ENCODE assay signal across 9 cellular contexts in genomic region chr12:92136021-92136735, GRCh38. TPM values are rescaled to one million over a fixed set of nuclear protein-coding genes. Genes with fewer than 3 reads are reported as not detected.
DNase-seq lines count a peak whose midpoint lies in the region; ATAC-seq and TF ChIP-seq lines count a peak whose summit lies in the region.
"Had no signal": no experiment of that assay in that cellular context is flagged by ENCODE, and none has a peak within 500 bp of the region (broad histone marks: within the 10 kb centered on the region; RNA-seq: fewer than 3 reads in every experiment).

No MANE protein-coding gene starts in this region.

- dilution Hi-C loops in mammary epithelial cell (cut with HindIII; ENCODE audit: low sequenced_read_pairs) = no loop called here

- in situ Hi-C loops in Caki2 (cut with HindIII; ENCODE audit: low pct_unique_long_range_greater_than_20kb, low sequenced_read_pairs) (no loop called here), mammary epithelial cell (cut with MboI; ENCODE audit: low sequenced_read_pairs in 2 of 2) (loop anchor here in 1 of 2 donors (25.0 kb wide), 2 partner anchors 349 to 749 kb away; no protein-coding TSS in a partner anchor), GM13976 (cut with MboI; ENCODE audit: low sequenced_read_pairs, unreplicated experiment) (loop anchor here (10.0 to 25.0 kb wide), 3 partner anchors 321 to 749 kb away; no protein-coding TSS in a partner anchor)

- no peak overlapping the region for H3K4me3 ChIP-seq in mammary epithelial cell (replicated peaks in 1 of 3; ENCODE audit: insufficient read depth in 1 of 3, low read depth in 2 of 3, low read length in 3 of 3)

- H2AFZ ChIP-seq in mammary epithelial cell (ENCODE audit: low read depth, low read length) = no peak overlapping the region

- peaks cover 63% of the 10 kb centered on the region for H3K4me1 ChIP-seq in mammary epithelial cell (ENCODE audit: insufficient read depth, low read length)

- peak overlapping the region; percentile 96 for H3K4me3 Mint-ChIP-seq in natural killer cell treated with Interleukin-12 subunit alpha and Interleukin-12 subunit beta and Interleukin-15 and Interleukin-18, amount 100 ng/mL, for 72 hours

- no peaks in the 10 kb centered on the region for H3K9me3 ChIP-seq in mammary epithelial cell (replicated peaks; ENCODE audit: insufficient read depth, low read length)

- peaks cover 2% of the 10 kb centered on the region for H3K36me3 ChIP-seq in mammary epithelial cell (ENCODE audit: insufficient read depth, low read length)

- peak overlapping the region; percentile 98 for H3K27ac ChIP-seq in mammary epithelial cell (ENCODE audit: insufficient read depth, low read depth, low read length)

- no peaks in the 10 kb centered on the region for H3K27me3 Mint-ChIP-seq in natural killer cell treated with Interleukin-12 subunit alpha and Interleukin-12 subunit beta and Interleukin-15 and Interleukin-18, amount 100 ng/mL, for 72 hours

- TF ChIP-seq CTCF in mammary epithelial cell (conservative IDR thresholded peaks at IDR 0.05 in 1 of 2, IDR thresholded peaks at IDR 0.05 in 1 of 2; ENCODE audit: extremely low read depth in 1 of 2, insufficient read depth in 1 of 2, low read depth in 1 of 2, low read length in 2 of 2) (no peak), GM13976 (IDR thresholded peaks at IDR 0.05; ENCODE audit: borderline replicate concordance, control extremely low read depth, extremely low read depth, insufficient read depth, missing control alignments) (no peak)

- H3K4me2 ChIP-seq in mammary epithelial cell (ENCODE audit: insufficient read depth, low read depth, low read length) = peak overlapping the region; percentile 64

- H3K79me2 ChIP-seq in mammary epithelial cell (ENCODE audit: insufficient read depth, low read length) = peaks cover 96% of the 10 kb centered on the region

- no TSS peak for BruUV-seq in mammary epithelial cell (replicated peaks; lab: Mats Ljungman, UMichigan)

- peaks cover 32% of the 10 kb centered on the region for H3K36me3 Mint-ChIP-seq in natural killer cell treated with Interleukin-12 subunit alpha and Interleukin-12 subunit beta and Interleukin-15 and Interleukin-18, amount 100 ng/mL, for 72 hours

- 87% methylated on average over 9 of the region's 9 CpGs for WGBS in mammary epithelial cell (ENCODE audit: low coverage, missing lambda C conversion rate)

- CTCF ChIA-PET in mammary epithelial cell (lab: Charles Lee; ENCODE audit: low non-redundant PET) = interaction anchor here (0.6 kb wide), 1 partner anchor 754 kb away, joined by 3 read pairs; no protein-coding TSS in a partner anchor

- intact Hi-C loops in mammary epithelial cell (cut with micrococcal nuclease) = loop anchor here (2.0 kb wide), 1 partner anchor 55 kb away; no protein-coding TSS in a partner anchor

- H3K27me3 ChIP-seq in mammary epithelial cell (ENCODE audit: insufficient read depth, low read length) = no peaks in the 10 kb centered on the region

- peaks cover 3% of the 10 kb centered on the region for H3K9me3 Mint-ChIP-seq in natural killer cell treated with Interleukin-12 subunit alpha and Interleukin-12 subunit beta and Interleukin-15 and Interleukin-18, amount 100 ng/mL, for 72 hours

- no peaks in the 10 kb centered on the region for H4K20me1 ChIP-seq in mammary epithelial cell (ENCODE audit: insufficient read depth, low read length)

- H3K4me1 Mint-ChIP-seq in natural killer cell treated with Interleukin-12 subunit alpha and Interleukin-12 subunit beta and Interleukin-15 and Interleukin-18, amount 100 ng/mL, for 72 hours (ENCODE audit: low read depth in 2 of 2) = peaks cover 70 to 81% of the 10 kb centered on the region in 2 donors

- peak overlapping the region; percentile 37 for H3K9ac ChIP-seq in mammary epithelial cell (ENCODE audit: insufficient read depth, low read length)

- peak overlapping the region; percentile 92 to 95 for H3K27ac Mint-ChIP-seq in natural killer cell treated with Interleukin-12 subunit alpha and Interleukin-12 subunit beta and Interleukin-15 and Interleukin-18, amount 100 ng/mL, for 72 hours

- ATAC-seq in natural killer cell treated with Interleukin-12 subunit alpha and Interleukin-12 subunit beta and Interleukin-15 and Interleukin-18, amount 100 ng/mL, for 72 hours = no peak
- no peak for ATAC-seq in HG02852 (IDR thresholded peaks at IDR 0.05; ENCODE audit: unreplicated experiment)

- DNase-seq in Caki2 (ENCODE audit: low read depth) (peak; percentile 36), NAMALWA (ENCODE audit: low spot score) (peak; percentile 22), mammary epithelial cell (no peak), middle frontal gyrus (ENCODE audit: extremely low spot score, low spot score) (no peak), GM13976 (ENCODE audit: low spot score) (no peak)
- DNase-seq in natural killer cell treated with Interleukin-12 subunit alpha and Interleukin-12 subunit beta and Interleukin-15 and Interleukin-18, amount 100 ng/mL, for 72 hours (ENCODE audit: low spot score) = no peak
- no peak for DNase-seq in stimulated activated CD8-positive, alpha-beta memory T cell treated with anti-CD3 and anti-CD28 coated beads, Interleukin-4, amount 100 ng/mL, for 48 hours
- DNase-seq: stimulated activated CD4-positive, alpha-beta T cell treated with anti-CD3 and anti-CD28 coated beads, Interleukin-12 subunit alpha, Interleukin-12 subunit beta, amount 100 ng/mL, for 4 hours had no signal

RNA-seq across cellular contexts. Expression of gene BTG1, which starts 9.5 kb away (rescaled TPM):
- total RNA-seq in Caki2 (2014; rRNA removed; shearing (Covaris generic); ENCODE audit: low replicate concordance) = 15.3 and 18.8 TPM in 2 replicates
- total RNA-seq in mammary epithelial cell = 10 to 100 TPM; 26.8 to 68.2 TPM
- polyA plus RNA-seq in mammary epithelial cell = 24.8 TPM
- polyA minus RNA-seq in mammary epithelial cell = 70.4 TPM
- total RNA-seq in natural killer cell treated with Interleukin-12 subunit alpha and Interleukin-12 subunit beta and Interleukin-15 and Interleukin-18, amount 100 ng/mL, for 72 hours = 100 to 1,000 TPM in 1 of 2 donors, 10 to 100 TPM in 1; 80.0 to 249 TPM

Comparison
In these comparisons a context has a peak if more than half of its experiments do, and no peak if none do; other contexts are left out.
1. DNase-seq: peak in Caki2 (single experiment) and NAMALWA (single experiment); none in mammary epithelial cell (single experiment), natural killer cell treated with Interleukin-12 subunit alpha and Interleukin-12 subunit beta and Interleukin-15 and Interleukin-18, amount 100 ng/mL, for 72 hours (single experiment), stimulated activated CD8-positive, alpha-beta memory T cell treated with anti-CD3 and anti-CD28 coated beads, Interleukin-4, amount 100 ng/mL, for 48 hours (single experiment), middle frontal gyrus (single experiment) and GM13976 (single experiment).